In the genomic region with DNA sequence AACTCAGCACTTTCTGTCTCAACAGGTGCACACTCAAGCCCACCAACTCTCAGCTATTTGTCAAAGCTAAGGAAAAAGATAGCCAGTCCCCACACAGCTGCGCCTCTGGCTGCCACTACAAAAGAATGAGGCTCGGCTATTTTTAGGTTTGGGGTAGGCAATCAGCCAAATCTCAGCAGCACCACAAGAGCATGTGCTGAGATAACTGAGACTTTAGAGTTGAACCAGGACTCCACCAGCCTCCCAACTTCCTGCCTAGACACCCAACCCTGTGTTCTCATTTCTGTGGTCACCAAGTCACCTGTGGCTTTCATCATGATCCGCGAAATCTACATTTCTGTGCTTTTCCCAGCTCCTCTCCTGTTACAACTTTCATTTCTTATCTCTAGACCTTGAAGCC, we compare ENCODE assay signal across 11 cellular contexts. TPM values are rescaled to one million over a fixed set of nuclear protein-coding genes. Genes with fewer than 3 reads are reported as not detected.
A peak's percentile ranks its signal among the peaks of the same experiment; 100 is the strongest.
DNase-seq lines count a peak whose midpoint lies in the region; ATAC-seq and TF ChIP-seq lines count a peak whose summit lies in the region.
"Had no signal": no experiment of that assay in that cellular context is flagged by ENCODE, and none has a peak within 500 bp of the region (broad histone marks: within the 10 kb centered on the region; RNA-seq: fewer than 3 reads in every experiment).

No MANE protein-coding gene starts in this region.

- H3K4me3 Mint-ChIP-seq in progenitor cell of endocrine pancreas (ENCODE audit: low read depth), result no peak overlapping the region
- H3K4me3 Mint-ChIP-seq in naive thymus-derived CD8-positive, alpha-beta T cell, result no peak overlapping the region
- H3K4me3 Mint-ChIP-seq in glutamatergic neuron (ENCODE audit: unreplicated experiment), result no peak overlapping the region
- H3K4me3 Mint-ChIP-seq: activated naive CD8-positive, alpha-beta T cell had no signal

- H3K36me3 ChIP-seq in OCI-LY3 (replicated peaks; ENCODE audit: low read depth, low read length), result peaks cover 30% of the 10 kb centered on the region
- H3K36me3 ChIP-seq: vagina had no signal

- peak overlapping the region; percentile 40 for H3K4me3 ChIP-seq in OCI-LY3 (ENCODE audit: low read length)
- H3K4me3 ChIP-seq: vagina had no signal

- peak overlapping the region; percentile 97 for H3K27ac ChIP-seq in OCI-LY3 (ENCODE audit: low read length)
- H3K27ac ChIP-seq: vagina had no signal

- no peak for ATAC-seq in naive thymus-derived CD8-positive, alpha-beta T cell
- no peak for ATAC-seq in HG03571 (IDR thresholded peaks at IDR 0.05; ENCODE audit: unreplicated experiment)
- ATAC-seq in GM18498 (IDR thresholded peaks at IDR 0.05; ENCODE audit: unreplicated experiment), result no peak

- peak overlapping the region; percentile 78 for H3K4me2 ChIP-seq in OCI-LY3 (ENCODE audit: low read length)

- H3K27ac Mint-ChIP-seq in progenitor cell of endocrine pancreas (peak overlapping the region; percentile 25), glutamatergic neuron (ENCODE audit: unreplicated experiment) (no peak overlapping the region)
- H3K27ac Mint-ChIP-seq in naive thymus-derived CD8-positive, alpha-beta T cell, result no peak overlapping the region
- H3K27ac Mint-ChIP-seq: activated naive CD8-positive, alpha-beta T cell had no signal

- peaks cover 13% of the 10 kb centered on the region for H3K9me3 ChIP-seq in OCI-LY3 (ENCODE audit: insufficient read depth, low read length)
- H3K9me3 ChIP-seq: vagina had no signal

- H3K9ac ChIP-seq in OCI-LY3 (ENCODE audit: low read length), result peak overlapping the region; percentile 72

- H4K20me1 ChIP-seq in OCI-LY3 (ENCODE audit: insufficient read depth, low read length), result no peaks in the 10 kb centered on the region

- DNase-seq in ELF-1 (ENCODE audit: low read depth, low spot score) (peak; percentile 58), foreskin melanocyte (peak; percentile 50), progenitor cell of endocrine pancreas (ENCODE audit: low spot score, unreplicated experiment) (no peak), glutamatergic neuron (no peak)
- DNase-seq in naive thymus-derived CD8-positive, alpha-beta T cell, result no peak
- DNase-seq: NCI-H748 treated with DMSO at 0.1 percent for 48 hours had no signal

- no peaks in the 10 kb centered on the region for H3K36me3 Mint-ChIP-seq in progenitor cell of endocrine pancreas (ENCODE audit: insufficient read depth)
- peaks cover 0 to 7% (median 0%) of the 10 kb centered on the region in 3 donors for H3K36me3 Mint-ChIP-seq in naive thymus-derived CD8-positive, alpha-beta T cell
- no peaks in the 10 kb centered on the region for H3K36me3 Mint-ChIP-seq in glutamatergic neuron (ENCODE audit: unreplicated experiment)
- H3K36me3 Mint-ChIP-seq: activated naive CD8-positive, alpha-beta T cell had no signal

- H3K27me3 Mint-ChIP-seq in progenitor cell of endocrine pancreas, result no peaks in the 10 kb centered on the region
- no peaks in the 10 kb centered on the region for H3K27me3 Mint-ChIP-seq in naive thymus-derived CD8-positive, alpha-beta T cell
- no peaks in the 10 kb centered on the region for H3K27me3 Mint-ChIP-seq in glutamatergic neuron (ENCODE audit: unreplicated experiment)
- H3K27me3 Mint-ChIP-seq: activated naive CD8-positive, alpha-beta T cell had no signal

- H3K9me3 Mint-ChIP-seq in progenitor cell of endocrine pancreas (ENCODE audit: low read depth), result no peaks in the 10 kb centered on the region
- H3K9me3 Mint-ChIP-seq in naive thymus-derived CD8-positive, alpha-beta T cell, result peaks cover 0 to 21% (median 0%) of the 10 kb centered on the region in 9 donors
- H3K9me3 Mint-ChIP-seq in glutamatergic neuron (ENCODE audit: unreplicated experiment), result no peaks in the 10 kb centered on the region

- no peaks in the 10 kb centered on the region for H3K79me2 ChIP-seq in OCI-LY3 (ENCODE audit: low read length)

- H3K4me1 ChIP-seq in OCI-LY3 (ENCODE audit: low read length), result peaks cover 30% of the 10 kb centered on the region
- H3K4me1 ChIP-seq: vagina had no signal

- POLR2A ChIA-PET in naive thymus-derived CD8-positive, alpha-beta T cell (lab: Charles Lee), result no interaction called here

- H3K27me3 ChIP-seq in OCI-LY3 (ENCODE audit: low read depth, low read length), result no peaks in the 10 kb centered on the region
- H3K27me3 ChIP-seq: vagina had no signal

- no peak for TF ChIP-seq CTCF in OCI-LY3 (IDR thresholded peaks at IDR 0.05; ENCODE audit: low read depth, low read length)
- no peak for TF ChIP-seq CTCF in progenitor cell of endocrine pancreas (IDR thresholded peaks at IDR 0.05; ENCODE audit: unreplicated experiment)
- TF ChIP-seq CTCF in glutamatergic neuron (IDR thresholded peaks at IDR 0.05; ENCODE audit: partially characterized antibody, unreplicated experiment), result no peak

- no peak overlapping the region for H2AFZ ChIP-seq in OCI-LY3 (ENCODE audit: low read depth, low read length)

- H3K4me1 Mint-ChIP-seq in progenitor cell of endocrine pancreas (ENCODE audit: low read depth), result peaks cover 11% of the 10 kb centered on the region
- no peaks in the 10 kb centered on the region for H3K4me1 Mint-ChIP-seq in naive thymus-derived CD8-positive, alpha-beta T cell
- H3K4me1 Mint-ChIP-seq in glutamatergic neuron (ENCODE audit: low read depth, unreplicated experiment), result no peaks in the 10 kb centered on the region

RNA-seq across cellular contexts. Expression of gene DMD, which starts 28.0 kb away (rescaled TPM):
- total RNA-seq in progenitor cell of endocrine pancreas (23.2 and 23.9 TPM in 2 replicates), glutamatergic neuron (ENCODE audit: unreplicated experiment) (1.7 TPM)
- under 1 TPM; 0.26 to 0.91 TPM for total RNA-seq in naive thymus-derived CD8-positive, alpha-beta T cell
- polyA plus RNA-seq in naive thymus-derived CD8-positive, alpha-beta T cell, result not detected

Comparison
In these comparisons a context has a peak if more than half of its experiments do, and no peak if none do; other contexts are left out.
1. DNase-seq: peak in ELF-1 (single experiment) and foreskin melanocyte (single experiment); none in progenitor cell of endocrine pancreas (single experiment), naive thymus-derived CD8-positive, alpha-beta T cell (0 of 10) and glutamatergic neuron (single experiment).